Comparison of ENCODE assay signal across 1 cellular context in genomic region chr3:191382661-191383060, GRCh38.
TF ChIP-seq lines count a peak whose summit lies in the region.

No MANE protein-coding gene starts in this region.

TF ChIP-seq in GM12878, 131 proteins besides CTCF, POLR2A, EP300 and RAD21 (continued from another document):
- TF ChIP-seq RUNX3 (IDR thresholded peaks at IDR 0.05; ENCODE audit: low read length) (peak; percentile 15; the same call in 1 of the 2 replicates), POU2F2 (IDR thresholded peaks at IDR 0.05; ENCODE audit: borderline replicate concordance, low read depth, low read length) (no peak), ZBTB40 (IDR thresholded peaks at IDR 0.05; ENCODE audit: borderline replicate concordance) (no peak), SPI1 (IDR thresholded peaks at IDR 0.05; ENCODE audit: borderline replicate concordance, insufficient read depth, low read depth, low read length) (peak; percentile 82), MTA2 (IDR thresholded peaks at IDR 0.05; ENCODE audit: low read depth) (peak; percentile 30; the same call in 1 of the 2 replicates), E4F1 (IDR thresholded peaks at IDR 0.05; ENCODE audit: borderline replicate concordance, partially characterized antibody) (no peak), IKZF1 (conservative IDR thresholded peaks at IDR 0.05) (peak; percentile 25; the same call in 1 of the 2 replicates), NR2F1 (conservative IDR thresholded peaks at IDR 0.05) (0 out of 2 replicates have a peak, but pooled peaks have one; percentile 30), IKZF2 (IDR thresholded peaks at IDR 0.05) (peak; percentile 47 to 58; a peak in 2 of 4 replicates)
TF ChIP-seq in GM12878: peak in this region for 7.
